In genomic region chr2:239152239-239152915, GRCh38 we compare ENCODE assay signal across 1 cellular context.
TF ChIP-seq lines count a peak whose summit lies in the region.

No MANE protein-coding gene starts in this region.

TF ChIP-seq in GM23338, 12 proteins besides CTCF, POLR2A, EP300 and RAD21:
- TF ChIP-seq ZNF462 (CRISPR knock-in tag; IDR thresholded peaks at IDR 0.05), result no peak
- TF ChIP-seq ETS1 (IDR thresholded peaks at IDR 0.05), result no peak
- no peak for TF ChIP-seq POLR2AphosphoS5 (IDR thresholded peaks at IDR 0.05; ENCODE audit: low read depth)
- TF ChIP-seq CREB1 (CRISPR knock-in tag; IDR thresholded peaks at IDR 0.05; ENCODE audit: low read depth), result no peak
- TF ChIP-seq EZH2 (IDR thresholded peaks at IDR 0.05; ENCODE audit: low read depth, unreplicated experiment), result no peak
- no peak for TF ChIP-seq STAT1 (IDR thresholded peaks at IDR 0.05; ENCODE audit: unreplicated experiment)
- no peak for TF ChIP-seq NANOG (IDR thresholded peaks at IDR 0.05; ENCODE audit: borderline replicate concordance)
- TF ChIP-seq JUNB (IDR thresholded peaks at IDR 0.05; ENCODE audit: unreplicated experiment), result no peak
- no peak for TF ChIP-seq EZH2phosphoT487 (IDR thresholded peaks at IDR 0.05; ENCODE audit: unreplicated experiment)
- TF ChIP-seq ZNF114 (CRISPR knock-in tag; IDR thresholded peaks at IDR 0.05), result no peak
